In genomic region chr6:43575105-43575771, GRCh38 we compare ENCODE assay signal across 7 cellular contexts. TPM values are rescaled to one million over a fixed set of nuclear protein-coding genes. Genes with fewer than 3 reads are reported as not detected.
DNase-seq lines count a peak whose midpoint lies in the region; ATAC-seq, FAIRE-seq and TF ChIP-seq lines count a peak whose summit lies in the region.

No MANE protein-coding gene starts in this region.

- TF ChIP-seq CTCF in GM12865 (IDR thresholded peaks at IDR 0.05; ENCODE audit: insufficient read depth, low read depth, low read length, missing control alignments) (no peak), body of pancreas (IDR thresholded peaks at IDR 0.05) (no peak)

- peak; percentile 25 for ATAC-seq in HG02763 (IDR thresholded peaks at IDR 0.05; ENCODE audit: unreplicated experiment)
- ATAC-seq in body of pancreas = peak; percentile 41

- peak overlapping the region; percentile 0 to 84 (median 62) for H3K27ac ChIP-seq in body of pancreas

- H3K27me3 ChIP-seq in body of pancreas = no peaks in the 10 kb centered on the region

- H3K4me1 Mint-ChIP-seq in immature natural killer cell = peaks cover 26 to 44% of the 10 kb centered on the region in 2 donors

- H3K4me3 Mint-ChIP-seq in immature natural killer cell = peak overlapping the region; percentile 90 to 98 (median 91)

- DNase-seq in GM12865 (ENCODE audit: low read depth) (no peak), NCI-H526 (lab: John Stamatoyannopoulos, UW) (peak; percentile 61 to 75), body of pancreas (peak in 1 of 4 donors; percentile 40), immature natural killer cell (peak in 1 of 3 donors; percentile 2), frontal cortex (ENCODE audit: low spot score in 2 of 2) (no peak)
- peak; percentile 34 for DNase-seq in stimulated activated CD4-positive, alpha-beta T cell treated with anti-CD3 and anti-CD28 coated beads, Interleukin-1b, Interleukin-23, amount 100 ng/mL, for 48 hours

- H3K4me3 ChIP-seq in GM12865 (ENCODE audit: low read depth, low read length) = peak overlapping the region; percentile 94
- H3K4me3 ChIP-seq in body of pancreas = peak overlapping the region; percentile 75 to 98

- H3K36me3 Mint-ChIP-seq in immature natural killer cell = peaks cover 7 to 11% (median 10%) of the 10 kb centered on the region in 3 donors

- FAIRE-seq in frontal cortex (lab: Jason Lieb, UNC) = no peak

- H3K36me3 ChIP-seq in body of pancreas (replicated peaks in 1 of 2; ENCODE audit: insufficient read depth in 1 of 2, low read depth in 2 of 2) = peaks cover 0 to 5% of the 10 kb centered on the region in 2 donors

- H3K27me3 Mint-ChIP-seq in immature natural killer cell (ENCODE audit: low read depth in 3 of 3) = peaks cover 0 to 6% (median 0%) of the 10 kb centered on the region in 3 donors

- peak overlapping the region; percentile 76 to 97 (median 92) for H3K27ac Mint-ChIP-seq in immature natural killer cell

- peaks cover 32% of the 10 kb centered on the region for H3K4me1 ChIP-seq in body of pancreas

- WGBS in body of pancreas, 2 donors = 0 to 1% methylated on average over 33 to 38 of the region's 38 CpGs

- no peaks in the 10 kb centered on the region for H3K9me3 Mint-ChIP-seq in immature natural killer cell

- H3K9me3 ChIP-seq in body of pancreas = no peaks in the 10 kb centered on the region

- intact Hi-C loops in body of pancreas (cut with DNase I) = no loop called here

- TF ChIP-seq POLR2A in body of pancreas (IDR thresholded peaks at IDR 0.05) = no peak

RNA-seq across cellular contexts. Expression of gene XPO5, which starts 0.6 kb away (rescaled TPM):
- total RNA-seq in body of pancreas (10 to 100 TPM; 16.8 to 20.5 TPM), frontal cortex (55.0 TPM)
- 10 to 100 TPM in 1 of 3 donors, 1 to 10 TPM in 2; 5.4 to 14.1 (median 9.1) TPM for polyA plus RNA-seq in immature natural killer cell

RNA-seq across cellular contexts. Expression of gene POLH, which starts 0.7 kb away (rescaled TPM):
- 1 to 10 TPM; 4.3 to 8.8 TPM for total RNA-seq in body of pancreas
- 10 to 100 TPM in 1 of 3 donors, 1 to 10 TPM in 1, not detected in 1; 3.9 to 16.8 TPM for polyA plus RNA-seq in immature natural killer cell
- total RNA-seq in frontal cortex = 10.2 TPM

RNA-seq across cellular contexts. Expression of gene GTPBP2, which starts 53.8 kb away (rescaled TPM):
- total RNA-seq in body of pancreas (10 to 100 TPM; 32.9 to 55.0 TPM), frontal cortex (32.6 TPM)
- 1 to 10 TPM; 3.6 to 4.9 (median 4.3) TPM for polyA plus RNA-seq in immature natural killer cell

RNA-seq across cellular contexts. Expression of gene POLR1C, which starts 58.3 kb away (rescaled TPM):
- total RNA-seq in body of pancreas (10 to 100 TPM; 19.1 to 20.2 TPM), frontal cortex (27.7 TPM)
- 10 to 100 TPM in 1 of 3 donors, 1 to 10 TPM in 2; 5.7 to 15.5 (median 7.3) TPM for polyA plus RNA-seq in immature natural killer cell

RNA-seq across cellular contexts. Expression of gene YIPF3, which starts 58.5 kb away (rescaled TPM):
- 100 to 1,000 TPM in 1 of 2 donors, 10 to 100 TPM in 1; 79.4 to 122 TPM for total RNA-seq in body of pancreas
- polyA plus RNA-seq in immature natural killer cell = 10 to 100 TPM; 73.7 to 92.2 (median 76.6) TPM
- 68.5 TPM for total RNA-seq in frontal cortex

Comparison
In these comparisons a context has a peak if more than half of its experiments do, and no peak if none do; other contexts are left out.
1. DNase-seq: peak in NCI-H526 (2 of 2) and stimulated activated CD4-positive, alpha-beta T cell treated with anti-CD3 and anti-CD28 coated beads, Interleukin-1b, Interleukin-23, amount 100 ng/mL, for 48 hours (single experiment); none in GM12865 (single experiment) and frontal cortex (0 of 2).